15 cellular contexts compared by ENCODE assay signal in genomic region chr12:47576256-47576655, GRCh38.
DNase-seq lines count a peak whose midpoint lies in the region; TF ChIP-seq lines count a peak whose summit lies in the region.
"Had no signal": no experiment of that assay in that cellular context is flagged by ENCODE, and none has a peak within 500 bp of the region (broad histone marks: within the 10 kb centered on the region; RNA-seq: fewer than 3 reads in every experiment).

No MANE protein-coding gene starts in this region.

- no peaks in the 10 kb centered on the region for H3K79me2 ChIP-seq in neural cell (replicated peaks; ENCODE audit: insufficient read depth, low read length)

- peak overlapping the region; percentile 77 for H3K9ac ChIP-seq in neural cell (ENCODE audit: low read length)

- H3K9me3 ChIP-seq in neural cell (ENCODE audit: low read length) (no peaks in the 10 kb centered on the region), MG63 (no peaks in the 10 kb centered on the region)
- H3K9me3 ChIP-seq: left ventricle myocardium inferior, prostate gland had no signal

- peak overlapping the region; percentile 62 for H2AFZ ChIP-seq in neural cell (ENCODE audit: low read depth, low read length)

- H3K9me3 Mint-ChIP-seq in HFFc6, result no peaks in the 10 kb centered on the region
- H3K9me3 Mint-ChIP-seq: activated T-cell treated with anti-CD3 and anti-CD28 coated beads, Interleukin-2, amount 50 U/mL, for 4 hours had no signal

- no peak for TF ChIP-seq CTCF in neural cell (IDR thresholded peaks at IDR 0.05; ENCODE audit: poor library complexity, severe bottlenecking)
- no peak for TF ChIP-seq CTCF in HFFc6 (IDR thresholded peaks at IDR 0.05)

- no peaks in the 10 kb centered on the region for H4K20me1 ChIP-seq in neural cell (ENCODE audit: insufficient read depth)

- DNase-seq in H7 (peak; percentile 62), NCI-H2227 (lab: John Stamatoyannopoulos, UW; ENCODE audit: unreplicated experiment) (peak; percentile 90), cerebellar cortex (ENCODE audit: low spot score) (peak; percentile 9), HFFc6 (no peak), COLO829 (ENCODE audit: low spot score) (no peak), GDM1 (lab: John Stamatoyannopoulos, UW) (no peak), MG63 (no peak)
- DNase-seq: activated CD4-positive, alpha-beta T cell treated with anti-CD3 and anti-CD28 coated beads, Interleukin-2, amount 50 U/mL, for 4 hours; activated T-cell treated with anti-CD3 and anti-CD28 coated beads, Interleukin-2, amount 50 U/mL, for 4 hours; left ventricle myocardium inferior; stimulated activated naive CD4-positive, alpha-beta T cell had no signal

- peaks cover 20% of the 10 kb centered on the region for H3K27me3 Mint-ChIP-seq in HFFc6 (ENCODE audit: insufficient read depth)

- peak overlapping the region; percentile 98 for H3K27ac ChIP-seq in neural cell (ENCODE audit: low read length)
- H3K27ac ChIP-seq: left ventricle myocardium inferior, prostate gland, SK-N-MC had no signal

- H3K36me3 Mint-ChIP-seq in HFFc6 (ENCODE audit: low read depth), result no peaks in the 10 kb centered on the region

- H3K4me3 ChIP-seq in H7 (ENCODE audit: insufficient read depth, low read depth, low read length) (no peak overlapping the region), neural cell (ENCODE audit: low read length) (peak overlapping the region; percentile 64), MG63 (no peak overlapping the region)
- H3K4me3 ChIP-seq: left ventricle myocardium inferior, prostate gland, SK-N-MC had no signal

- no peak overlapping the region for H3K27ac Mint-ChIP-seq in HFFc6
- H3K27ac Mint-ChIP-seq: B cell had no signal

- no peak overlapping the region for H3K4me3 Mint-ChIP-seq in HFFc6
- H3K4me3 Mint-ChIP-seq: activated T-cell treated with anti-CD3 and anti-CD28 coated beads, Interleukin-2, amount 50 U/mL, for 4 hours; B cell had no signal

- TF ChIP-seq RAD21 in neural cell (conservative IDR thresholded peaks at IDR 0.05), result peak; percentile 60

- peak; percentile 72 for TF ChIP-seq EP300 in neural cell (conservative IDR thresholded peaks at IDR 0.05; ENCODE audit: poor library complexity, severe bottlenecking)

- peak overlapping the region; percentile 93 for H3K4me2 ChIP-seq in neural cell (ENCODE audit: low read length)

- H3F3A ChIP-seq in neural cell (ENCODE audit: insufficient read depth, low read length, poor library complexity, severe bottlenecking), result peaks cover 11% of the 10 kb centered on the region

- no peaks in the 10 kb centered on the region for H3K9me2 ChIP-seq in neural cell (ENCODE audit: insufficient read depth, low read length)

- no peaks in the 10 kb centered on the region for H3K4me1 Mint-ChIP-seq in HFFc6 (ENCODE audit: low read depth)
- H3K4me1 Mint-ChIP-seq: B cell had no signal

- H3K27me3 ChIP-seq in H7 (ENCODE audit: control insufficient read depth, insufficient read depth, low read length) (no peaks in the 10 kb centered on the region; the same call in 1 of the 2 replicates), neural cell (ENCODE audit: insufficient read depth, low read depth, low read length) (no peaks in the 10 kb centered on the region), MG63 (no peaks in the 10 kb centered on the region)

- H3K36me3 ChIP-seq in H7 (replicated peaks; ENCODE audit: control insufficient read depth, insufficient read depth, low read length), result no peaks in the 10 kb centered on the region
- no peaks in the 10 kb centered on the region for H3K36me3 ChIP-seq in neural cell (ENCODE audit: insufficient read depth, low read length)
- no peaks in the 10 kb centered on the region for H3K36me3 ChIP-seq in MG63
- H3K36me3 ChIP-seq: left ventricle myocardium inferior, prostate gland had no signal

TF ChIP-seq in neural cell, 6 proteins besides CTCF, POLR2A, EP300 and RAD21:
- TF ChIP-seq MXI1 (conservative IDR thresholded peaks at IDR 0.05; ENCODE audit: poor library complexity, severe bottlenecking) (no peak), EZH2 (IDR thresholded peaks at IDR 0.05; ENCODE audit: borderline replicate concordance, insufficient read depth, low read length, poor library complexity, severe bottlenecking) (no peak), POLR2AphosphoS5 (IDR thresholded peaks at IDR 0.05) (peak; percentile 79), TAF1 (IDR thresholded peaks at IDR 0.05; ENCODE audit: low read depth) (peak; percentile 83), REST (IDR thresholded peaks at IDR 0.05; ENCODE audit: borderline replicate concordance) (peak; percentile 88)

Comparison
In these comparisons a context has a peak if more than half of its experiments do, and no peak if none do; other contexts are left out.
1. DNase-seq: peak in H7 (single experiment), NCI-H2227 (single experiment) and cerebellar cortex (single experiment); none in HFFc6 (single experiment), COLO829 (single experiment), GDM1 (single experiment) and MG63 (single experiment).